Comparison of ENCODE assay signal across 8 cellular contexts in the genomic region with DNA sequence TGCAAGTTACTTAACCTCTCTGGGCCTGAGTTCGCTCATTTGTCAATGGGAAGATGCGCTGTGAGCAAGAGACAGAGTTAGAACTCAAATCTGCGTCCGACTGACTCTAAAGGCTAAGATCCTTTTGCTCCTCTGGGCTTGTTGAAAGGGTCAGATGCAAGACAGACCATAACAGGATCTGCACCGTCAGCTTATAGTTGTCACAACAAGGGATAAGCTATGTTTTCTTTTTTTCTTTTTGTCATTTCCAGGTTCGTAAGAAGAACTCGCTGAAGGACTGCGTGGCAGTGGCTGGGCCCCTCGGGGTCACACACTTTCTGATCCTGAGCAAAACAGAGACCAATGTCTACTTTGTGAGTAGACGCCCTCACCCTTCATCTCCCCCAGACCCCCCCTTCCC. TPM values are rescaled to one million over a fixed set of nuclear protein-coding genes. Genes with fewer than 3 reads are reported as not detected.
DNase-seq lines count a peak whose midpoint lies in the region; ATAC-seq, FAIRE-seq and TF ChIP-seq lines count a peak whose summit lies in the region.

No MANE protein-coding gene starts in this region.

- H3K36me3 ChIP-seq in astrocyte (ENCODE audit: insufficient read depth, low read length), result peaks cover 13% of the 10 kb centered on the region
- peaks cover 0 to 42% (median 26%) of the 10 kb centered on the region in 4 donors for H3K36me3 ChIP-seq in right lobe of liver

- FAIRE-seq in astrocyte (lab: Jason Lieb, UNC), result no peak

- peaks cover 12% of the 10 kb centered on the region for H3K36me3 Mint-ChIP-seq in activated naive CD4-positive, alpha-beta T cell treated with anti-CD3 and anti-CD28 coated beads, Interleukin-2, amount 50 U/mL, for 24 hours
- H3K36me3 Mint-ChIP-seq in astrocyte (ENCODE audit: low read depth, unreplicated experiment) (peaks cover 11% of the 10 kb centered on the region), type B pancreatic cell (no peaks in the 10 kb centered on the region)

- H3K27me3 ChIP-seq in astrocyte (ENCODE audit: insufficient read depth, low read length) (no peaks in the 10 kb centered on the region), right lobe of liver (no peaks in the 10 kb centered on the region)

- ATAC-seq in right lobe of liver (no peak), HG02571 (IDR thresholded peaks at IDR 0.05; ENCODE audit: unreplicated experiment) (no peak)

- H3K4me1 ChIP-seq in astrocyte (ENCODE audit: insufficient read depth, low read length) (peaks cover 9% of the 10 kb centered on the region), right lobe of liver (peaks cover 0 to 7% (median 3%) of the 10 kb centered on the region in 4 donors)

- H3K27me3 Mint-ChIP-seq in activated naive CD4-positive, alpha-beta T cell treated with anti-CD3 and anti-CD28 coated beads, Interleukin-2, amount 50 U/mL, for 24 hours, result no peaks in the 10 kb centered on the region
- no peaks in the 10 kb centered on the region for H3K27me3 Mint-ChIP-seq in astrocyte (ENCODE audit: low read depth, unreplicated experiment)
- no peaks in the 10 kb centered on the region for H3K27me3 Mint-ChIP-seq in type B pancreatic cell

- TF ChIP-seq CTCF in astrocyte (IDR thresholded peaks at IDR 0.05; ENCODE audit: insufficient read depth, low read depth, low read length) (no peak), right lobe of liver (IDR thresholded peaks at IDR 0.05) (no peak), type B pancreatic cell (conservative IDR thresholded peaks at IDR 0.05) (no peak)

- no peak for TF ChIP-seq POLR2A in right lobe of liver (IDR thresholded peaks at IDR 0.05)

- H3K4me2 ChIP-seq in astrocyte (ENCODE audit: low read length), result peak overlapping the region; percentile 98

- no peaks in the 10 kb centered on the region for H3K9me3 ChIP-seq in astrocyte (ENCODE audit: insufficient read depth, low read depth, low read length)
- no peaks in the 10 kb centered on the region for H3K9me3 ChIP-seq in right lobe of liver

- peak overlapping the region; percentile 88 for H3K9ac ChIP-seq in astrocyte (ENCODE audit: low read length)

- peak overlapping the region; percentile 99 for H3K27ac Mint-ChIP-seq in activated naive CD4-positive, alpha-beta T cell treated with anti-CD3 and anti-CD28 coated beads, Interleukin-2, amount 50 U/mL, for 24 hours
- H3K27ac Mint-ChIP-seq in astrocyte (ENCODE audit: unreplicated experiment) (peak overlapping the region; percentile 90), type B pancreatic cell (peak overlapping the region; percentile 73)

- peak overlapping the region; percentile 79 for H3K4me3 Mint-ChIP-seq in activated naive CD4-positive, alpha-beta T cell treated with anti-CD3 and anti-CD28 coated beads, Interleukin-2, amount 50 U/mL, for 24 hours
- H3K4me3 Mint-ChIP-seq in astrocyte (ENCODE audit: unreplicated experiment) (peak overlapping the region; percentile 95), type B pancreatic cell (peak overlapping the region; percentile 90)

- H4K20me1 ChIP-seq in astrocyte (ENCODE audit: insufficient read depth, low read length), result peaks cover 36% of the 10 kb centered on the region

- intact Hi-C loops in right lobe of liver (cut with DNase I), result no loop called here

- H3K4me3 ChIP-seq in astrocyte (ENCODE audit: insufficient read depth, low read depth, low read length) (peak overlapping the region; percentile 80), right lobe of liver (peak overlapping the region in 2 of 3 donors; percentile 81 to 98)

- H3K27ac ChIP-seq in astrocyte (ENCODE audit: low read depth, low read length) (peak overlapping the region; percentile 78), right lobe of liver (peak overlapping the region in 1 of 3 donors; percentile 14)

- H3K79me2 ChIP-seq in astrocyte (ENCODE audit: insufficient read depth, low read length), result peaks cover 43% of the 10 kb centered on the region

- 66% methylated on average over 7 of the region's 10 CpGs for WGBS in right lobe of liver (ENCODE audit: insufficient coverage, low coverage, low lambda C conversion rate, missing lambda C conversion rate)

- no peak for DNase-seq in activated naive CD4-positive, alpha-beta T cell treated with Interleukin-2 at 50 U/mL for 16 hours
- DNase-seq in astrocyte (ENCODE audit: low read depth) (no peak), right lobe of liver (no peak), type B pancreatic cell (ENCODE audit: extremely low spot score, unreplicated experiment) (no peak), NCI-H524 (lab: John Stamatoyannopoulos, UW) (no peak), DMS114 treated with DMSO at 0.1 percent for 48 hours (lab: John Stamatoyannopoulos, UW; ENCODE audit: unreplicated experiment) (no peak)

- H2AFZ ChIP-seq in astrocyte (ENCODE audit: low read depth, low read length), result no peak overlapping the region

- no peaks in the 10 kb centered on the region for H3K9me3 Mint-ChIP-seq in activated naive CD4-positive, alpha-beta T cell treated with anti-CD3 and anti-CD28 coated beads, Interleukin-2, amount 50 U/mL, for 24 hours
- H3K9me3 Mint-ChIP-seq in astrocyte (ENCODE audit: unreplicated experiment) (no peaks in the 10 kb centered on the region), type B pancreatic cell (no peaks in the 10 kb centered on the region)

- H3K4me1 Mint-ChIP-seq in activated naive CD4-positive, alpha-beta T cell treated with anti-CD3 and anti-CD28 coated beads, Interleukin-2, amount 50 U/mL, for 24 hours, result peaks cover 58% of the 10 kb centered on the region
- H3K4me1 Mint-ChIP-seq in astrocyte (ENCODE audit: low read depth, unreplicated experiment) (peaks cover 9% of the 10 kb centered on the region), type B pancreatic cell (ENCODE audit: unreplicated experiment) (peaks cover 11% of the 10 kb centered on the region)

RNA-seq across cellular contexts. Expression of a gene that starts 1.1 kb away (rescaled TPM):
- total RNA-seq in astrocyte (54.2 and 55.6 TPM in 2 replicates), right lobe of liver (10 to 100 TPM; 11.2 to 19.9 (median 18.4) TPM), type B pancreatic cell (ENCODE audit: low replicate concordance) (59.2 and 62.4 TPM in 2 replicates)

RNA-seq across cellular contexts. Expression of a gene that starts 4.2 kb away (rescaled TPM):
- total RNA-seq in astrocyte (19.3 and 22.8 TPM in 2 replicates), right lobe of liver (1 to 10 TPM; 2.9 to 6.8 (median 5.0) TPM), type B pancreatic cell (ENCODE audit: low replicate concordance) (22.7 and 26.0 TPM in 2 replicates)

RNA-seq across cellular contexts. Expression of a gene that starts 4.8 kb away (rescaled TPM):
- total RNA-seq in astrocyte (0.24 TPM in 1 of 2 replicates, not detected in the other), right lobe of liver (10 to 100 TPM; 12.6 to 18.6 (median 15.0) TPM), type B pancreatic cell (ENCODE audit: low replicate concordance) (0.27 TPM in 1 of 2 replicates, not detected in the other)

RNA-seq across cellular contexts. Expression of a gene that starts 12.4 kb away (rescaled TPM):
- total RNA-seq in astrocyte, result 207 and 215 TPM in 2 replicates
- total RNA-seq in right lobe of liver, result 100 to 1,000 TPM in 2 of 6 experiments, 10 to 100 TPM in 4; 68.5 to 142 (median 81.4) TPM
- total RNA-seq in type B pancreatic cell (ENCODE audit: low replicate concordance), result 179 and 215 TPM in 2 replicates

RNA-seq across cellular contexts. Expression of a gene that starts 21.1 kb away (rescaled TPM):
- total RNA-seq in astrocyte, result 73.5 and 86.8 TPM in 2 replicates
- 100 to 1,000 TPM in 1 of 6 experiments, 10 to 100 TPM in 5; 68.5 to 119 (median 88.9) TPM for total RNA-seq in right lobe of liver
- 16.8 and 18.9 TPM in 2 replicates for total RNA-seq in type B pancreatic cell (ENCODE audit: low replicate concordance)

Comparison
In these comparisons a context has a peak if more than half of its experiments do, and no peak if none do; other contexts are left out.
1. RNA of a gene that starts 4.8 kb away (total RNA-seq): 12.6 to 18.6 TPM in right lobe of liver; 0.27 TPM in type B pancreatic cell and 0.24 TPM in astrocyte; every median in the first group is over 10 times any median in the second.
2. Peak in every context shown above with its lines, with median percentiles within 50 percentile points of each other: H3K27ac Mint-ChIP-seq and H3K4me3 Mint-ChIP-seq.